Comparison of ENCODE assay signal across 21 cellular contexts in genomic region chr10:125009580-125010235, GRCh38.
DNase-seq lines count a peak whose midpoint lies in the region; ATAC-seq and TF ChIP-seq lines count a peak whose summit lies in the region.
"Had no signal": no experiment of that assay in that cellular context is flagged by ENCODE, and none has a peak within 500 bp of the region (broad histone marks: within the 10 kb centered on the region; RNA-seq: fewer than 3 reads in every experiment).

No MANE protein-coding gene starts in this region.

- H3K4me3 ChIP-seq in fibroblast of villous mesenchyme (ENCODE audit: low read depth, low read length) = no peak overlapping the region
- no peak overlapping the region for H3K4me3 ChIP-seq in osteoblast (ENCODE audit: insufficient read depth, low read length)
- H3K4me3 ChIP-seq in upper lobe of right lung = no peak overlapping the region
- H3K4me3 ChIP-seq: skin epidermis had no signal

- H3K4me1 ChIP-seq in osteoblast (ENCODE audit: insufficient read depth, low read length) (no peaks in the 10 kb centered on the region), upper lobe of right lung (peaks cover 11% of the 10 kb centered on the region)

- H3K27me3 ChIP-seq in osteoblast (ENCODE audit: insufficient read depth, low read length) (no peaks in the 10 kb centered on the region), upper lobe of right lung (no peaks in the 10 kb centered on the region)

- TF ChIP-seq CTCF in fibroblast of villous mesenchyme (IDR thresholded peaks at IDR 0.05; ENCODE audit: insufficient read depth, low read depth, low read length) (no peak), osteoblast (IDR thresholded peaks at IDR 0.05; ENCODE audit: extremely low read depth, low read depth, low read length) (no peak), upper lobe of right lung (IDR thresholded peaks at IDR 0.05) (no peak)

- no peak overlapping the region for H2AFZ ChIP-seq in osteoblast (ENCODE audit: low read length)

- no peak for ATAC-seq in Right ventricle myocardium superior (ENCODE audit: poor library complexity)
- no peak for ATAC-seq in left cardiac atrium
- no peak for ATAC-seq in upper lobe of right lung
- no peak for ATAC-seq in GM21515 (IDR thresholded peaks at IDR 0.05; ENCODE audit: unreplicated experiment)
- ATAC-seq: activated naive CD8-positive, alpha-beta T cell treated with anti-CD3 and anti-CD28 coated beads, Interleukin-2, amount 50 U/mL, for 24 hours; activated T-cell treated with anti-CD3 and anti-CD28 coated beads, Interleukin-2, amount 50 U/mL, for 4 hours; naive thymus-derived CD4-positive, alpha-beta T cell had no signal

- H3K36me3 ChIP-seq in osteoblast (ENCODE audit: insufficient read depth, low read length) = peaks cover 6% of the 10 kb centered on the region
- H3K36me3 ChIP-seq in upper lobe of right lung = peaks cover 11% of the 10 kb centered on the region

- H3K4me2 ChIP-seq in osteoblast (ENCODE audit: insufficient read depth, low read length) = no peak overlapping the region
- H3K4me2 ChIP-seq: SK-N-SH had no signal

- DNase-seq in Right ventricle myocardium superior = peak; percentile 12
- no peak for DNase-seq in left cardiac atrium
- peak; percentile 65 for DNase-seq in fibroblast of villous mesenchyme (ENCODE audit: low read depth)
- peak; percentile 51 for DNase-seq in osteoblast (ENCODE audit: insufficient read length, low spot score, missing footprints)
- DNase-seq in upper lobe of right lung = peak; percentile 35
- no peak for DNase-seq in GF-D8 (lab: John Stamatoyannopoulos, UW)
- no peak for DNase-seq in NCI-H187 (lab: John Stamatoyannopoulos, UW)
- DNase-seq: activated CD4-positive, alpha-beta T cell treated with anti-CD3 and anti-CD28 coated beads, Interleukin-2, amount 50 U/mL, for 4 hours; activated naive CD8-positive, alpha-beta T cell treated with anti-CD3 and anti-CD28 coated beads, Interleukin-2, amount 50 U/mL, for 24 hours; activated T-cell treated with anti-CD3 and anti-CD28 coated beads, Interleukin-2, amount 50 U/mL, for 4 hours; CD4-positive, alpha-beta memory T cell; HFFc6; islet precursor cell; Karpas-422; naive thymus-derived CD4-positive, alpha-beta T cell; NCI-H1436; NCI-H345; stimulated activated naive CD4-positive, alpha-beta T cell treated with Interleukin-2 at 50 U/mL for 16 hours had no signal

- H3K27ac ChIP-seq in osteoblast (ENCODE audit: low read depth, low read length) = no peak overlapping the region
- no peak overlapping the region for H3K27ac ChIP-seq in upper lobe of right lung

- H3K79me2 ChIP-seq in osteoblast (ENCODE audit: insufficient read depth, low read length) = peaks cover 77% of the 10 kb centered on the region

- H4K20me1 ChIP-seq in osteoblast (ENCODE audit: insufficient read depth, low read length) = peaks cover 50% of the 10 kb centered on the region

- H3K9me3 ChIP-seq in osteoblast (ENCODE audit: low read depth, low read length) (no peaks in the 10 kb centered on the region), upper lobe of right lung (no peaks in the 10 kb centered on the region)
- H3K9me3 ChIP-seq: SK-N-SH had no signal

- intact Hi-C loops in Right ventricle myocardium superior (cut with DNase I) (no loop called here), left cardiac atrium (cut with DNase I) (no loop called here), upper lobe of right lung (cut with DNase I) (no loop called here)

Comparison
In these comparisons a context has a peak if more than half of its experiments do, and no peak if none do; other contexts are left out.
1. DNase-seq: peak in Right ventricle myocardium superior (single experiment), fibroblast of villous mesenchyme (single experiment), osteoblast (single experiment) and upper lobe of right lung (single experiment); none in left cardiac atrium (single experiment), GF-D8 (single experiment) and NCI-H187 (0 of 2).